Comparison of ENCODE assay signal across 27 cellular contexts in the genomic region with DNA sequence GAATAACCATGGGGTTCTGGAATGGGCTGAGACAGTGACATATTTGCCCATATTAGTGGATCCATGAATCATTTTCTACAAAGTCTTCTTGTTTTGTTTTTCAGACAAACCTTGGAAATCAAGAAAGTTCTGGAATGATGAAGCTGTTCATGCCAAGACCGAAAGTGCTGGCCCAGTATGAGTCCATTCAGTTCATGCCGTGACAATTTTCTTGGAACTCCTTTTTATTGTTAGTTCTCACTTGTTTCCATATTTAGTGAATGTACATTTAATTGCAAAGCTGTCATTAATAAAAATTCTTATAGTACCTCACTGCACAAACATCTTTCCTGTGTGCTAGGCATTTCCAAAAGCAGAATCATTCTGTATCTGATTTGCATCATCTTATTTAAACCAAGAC.
"Had no signal": no experiment of that assay in that cellular context is flagged by ENCODE, and none has a peak within 500 bp of the region (broad histone marks: within the 10 kb centered on the region; RNA-seq: fewer than 3 reads in every experiment).

No MANE protein-coding gene starts in this region.

- ATAC-seq: activated CD4-positive, CD25-positive, alpha-beta regulatory T cell treated with anti-CD3 and anti-CD28 coated beads, Interleukin-2, amount 50 U/mL, for 24 hours; activated CD8-positive, alpha-beta T cell treated with anti-CD3 and anti-CD28 coated beads for 36 hours; activated T-cell treated with anti-CD3 and anti-CD28 coated beads, Interleukin-2, amount 50 U/mL, for 4 hours; activated T-helper 17 cell treated with anti-CD3 and anti-CD28 coated beads, Interleukin-2, amount 50 U/mL, for 72 hours; esophagus mucosa; gastroesophageal sphincter had no signal

- H3K27ac ChIP-seq: brain microvascular endothelial cell, coronary artery, dorsolateral prefrontal cortex, gastroesophageal sphincter, WERI-Rb-1 had no signal

- H3K4me3 ChIP-seq: coronary artery, dorsolateral prefrontal cortex, gastroesophageal sphincter had no signal

- DNase-seq: activated B cell treated with CpG ODN at 0.5 μM for 24 hours; activated CD4-positive, alpha-beta T cell treated with anti-CD3 and anti-CD28 coated beads for 48 hours; activated CD4-positive, alpha-beta T cell treated with anti-CD3 and anti-CD28 coated beads, Interleukin-2, amount 50 U/mL, for 1 hour; activated CD4-positive, alpha-beta T cell treated with anti-CD3 and anti-CD28 coated beads, Interleukin-2, amount 50 U/mL, for 48 hours; activated CD8-positive, alpha-beta memory T cell treated with anti-CD3 and anti-CD28 coated beads for 24 hours; activated CD8-positive, alpha-beta T cell treated with anti-CD3 and anti-CD28 coated beads for 36 hours; activated effector memory CD4-positive, alpha-beta T cell treated with Interleukin-2 at 50 U/mL for 16 hours; activated gamma-delta T cell treated with Interleukin-2 at 50 U/mL for 16 hours; activated naive CD4-positive, alpha-beta T cell treated with anti-CD3 and anti-CD28 coated beads, Interleukin-2, amount 50 U/mL, for 16 hours; activated naive CD4-positive, alpha-beta T cell treated with Interleukin-2 at 50 U/mL for 16 hours; activated T-cell treated with anti-CD3 and anti-CD28 coated beads, Interleukin-2, amount 50 U/mL, for 4 hours; amniotic stem cell; anterior cingulate cortex; brain microvascular endothelial cell; dorsolateral prefrontal cortex; effector memory CD4-positive, alpha-beta T cell; endodermal cell; foreskin melanocyte; head of caudate nucleus; hippocampal formation; T-helper 9 cell; WERI-Rb-1 had no signal

- H3K36me3 ChIP-seq: brain microvascular endothelial cell, gastroesophageal sphincter, WERI-Rb-1 had no signal

- H3K4me1 ChIP-seq: gastroesophageal sphincter had no signal

- H3K9me3 ChIP-seq: gastroesophageal sphincter had no signal
